In genomic region chr2:227748079-227748478, GRCh38 we compare ENCODE assay signal across 1 cellular context.
TF ChIP-seq lines count a peak whose summit lies in the region.

No MANE protein-coding gene starts in this region.

TF ChIP-seq in IMR-90, 13 proteins besides CTCF, POLR2A, EP300 and RAD21 (continued from another document):
- TF ChIP-seq ELK1 (IDR thresholded peaks at IDR 0.05; ENCODE audit: borderline replicate concordance, low read depth, low read length), result no peak
- TF ChIP-seq RCOR1 (IDR thresholded peaks at IDR 0.05; ENCODE audit: insufficient replicate concordance, low read length), result no peak
- no peak for TF ChIP-seq BHLHE40 (IDR thresholded peaks at IDR 0.05; ENCODE audit: low read depth, low read length)
- no peak for TF ChIP-seq CEBPB (IDR thresholded peaks at IDR 0.05; ENCODE audit: low read depth, low read length)
- no peak for TF ChIP-seq FOS (IDR thresholded peaks at IDR 0.05; ENCODE audit: low read depth, low read length)
- no peak for TF ChIP-seq SMC3 (IDR thresholded peaks at IDR 0.05; ENCODE audit: low read depth, low read length)
- TF ChIP-seq USF2 (IDR thresholded peaks at IDR 0.05; ENCODE audit: low read depth, low read length), result no peak
- no peak for TF ChIP-seq MAZ (IDR thresholded peaks at IDR 0.05; ENCODE audit: borderline replicate concordance, low read depth, low read length)
- no peak for TF ChIP-seq NFE2L2 (IDR thresholded peaks at IDR 0.05; ENCODE audit: low read depth, low read length)
- TF ChIP-seq CHD1 (IDR thresholded peaks at IDR 0.05; ENCODE audit: low read depth, low read length), result no peak
- no peak for TF ChIP-seq MAFK (IDR thresholded peaks at IDR 0.05; ENCODE audit: low read depth, low read length)
